Comparison of ENCODE assay signal across 8 cellular contexts in genomic region chr19:43765109-43765876, GRCh38. TPM values are rescaled to one million over a fixed set of nuclear protein-coding genes. Genes with fewer than 3 reads are reported as not detected.
DNase-seq lines count a peak whose midpoint lies in the region; ATAC-seq and TF ChIP-seq lines count a peak whose summit lies in the region.

No MANE protein-coding gene starts in this region.

- no peaks in the 10 kb centered on the region for H4K20me1 ChIP-seq in HCT116 (ENCODE audit: insufficient read depth)

- H3K79me2 ChIP-seq in HCT116 (ENCODE audit: insufficient read depth, low read length), result no peaks in the 10 kb centered on the region; the same call in 1 of the 2 replicates

- H3K36me3 ChIP-seq in HCT116 (ENCODE audit: control insufficient read depth in 1 of 2, insufficient read depth in 2 of 2, low read length in 2 of 2), result peaks cover 16 to 35% of the 10 kb centered on the region in 2 experiments
- H3K36me3 ChIP-seq in skeletal muscle tissue (ENCODE audit: control insufficient read depth in 3 of 3, insufficient read depth in 3 of 3, low read length in 3 of 3), result no peaks in the 10 kb centered on the region

- H3K4me1 ChIP-seq in HCT116 (ENCODE audit: control insufficient read depth in 1 of 2, insufficient read depth in 2 of 2, low read length in 2 of 2) (peaks cover 67 to 84% of the 10 kb centered on the region in 2 experiments), skeletal muscle tissue (ENCODE audit: control insufficient read depth in 3 of 3, insufficient read depth in 3 of 3, low read length in 3 of 3) (peaks cover 0 to 18% (median 2%) of the 10 kb centered on the region in 3 donors)

- CTCF ChIA-PET in GM10248 (lab: Yijun Ruan, JAX) (interaction anchor here (0.8 to 20.8 kb wide), 10 partner anchors 10 to 230 kb away, joined by 3 to 234 read pairs (median 6); partner anchors contain the start of genes KCNN4, PLAUR and SMG9), HCT116 (lab: Charles Lee) (interaction anchor here (1.0 to 4.5 kb wide), 8 partner anchors 9 to 97 kb away, joined by 3 to 46 read pairs (median 12); partner anchors contain the start of genes PLAUR and SMG9)

- no peak for TF ChIP-seq POLR2A in HCT116 (IDR thresholded peaks at IDR 0.05; ENCODE audit: borderline replicate concordance, extremely low read depth, insufficient read depth, insufficient read length)

- TF ChIP-seq CTCF in GM10248 (IDR thresholded peaks at IDR 0.05; ENCODE audit: control extremely low read depth, extremely low read depth, low read depth, missing control alignments) (no peak), HCT116 (IDR thresholded peaks at IDR 0.05 in 2 of 3, conservative IDR thresholded peaks at IDR 0.05 in 1 of 3; ENCODE audit: borderline replicate concordance in 1 of 3, insufficient read depth in 1 of 3, low read depth in 2 of 3, low read length in 2 of 3) (no peak), fibroblast of mammary gland (conservative IDR thresholded peaks at IDR 0.05; ENCODE audit: control insufficient read depth, insufficient read depth, low read depth, low read length) (no peak)

- peak; percentile 80 for ATAC-seq in HCT116

- no peaks in the 10 kb centered on the region for H3K27me3 ChIP-seq in HCT116 (ENCODE audit: insufficient read depth, low read length)
- H3K27me3 ChIP-seq in skeletal muscle tissue (ENCODE audit: control insufficient read depth in 3 of 3, insufficient read depth in 3 of 3, low read length in 3 of 3), result peaks cover 0 to 2% (median 0%) of the 10 kb centered on the region in 3 donors

- intact Hi-C loops in HCT116 (cut with micrococcal nuclease), result loop anchor here (1.0 kb wide), 1 partner anchor 9 kb away; no protein-coding TSS in a partner anchor

- H3K4me3 ChIP-seq in HCT116 (replicated peaks in 1 of 2; ENCODE audit: low read depth in 1 of 2, low read length in 2 of 2) (peak overlapping the region in 1 of 2 experiments; percentile 12; a peak in 2 of 4 replicates), fibroblast of mammary gland (ENCODE audit: control insufficient read depth, low read depth, low read length) (no peak overlapping the region), skeletal muscle tissue (ENCODE audit: low read length in 3 of 3) (no peak overlapping the region)

- peak; percentile 72 for DNase-seq in GM10248 (ENCODE audit: extremely low spot score)
- peak; percentile 93 for DNase-seq in HCT116 (ENCODE audit: low read depth, low spot score)
- DNase-seq in NAMALWA (ENCODE audit: low spot score), result peak; percentile 42
- peak; percentile 61 for DNase-seq in activated CD8-positive, alpha-beta memory T cell treated with anti-CD3 and anti-CD28 coated beads, Interleukin-2, amount 50 U/mL, for 4 hours
- DNase-seq in fibroblast of mammary gland (ENCODE audit: low read depth), result peak; percentile 97
- no peak for DNase-seq in occipital lobe (lab: John Stamatoyannopoulos, UW)
- DNase-seq in DMS 273 (lab: John Stamatoyannopoulos, UW; ENCODE audit: unreplicated experiment), result no peak

- peak overlapping the region; percentile 80 for H3K9ac ChIP-seq in HCT116 (ENCODE audit: low read length)
- peak overlapping the region in 1 of 3 donors; percentile 50 for H3K9ac ChIP-seq in skeletal muscle tissue (ENCODE audit: low read depth in 1 of 3, low read length in 3 of 3)

- TF ChIP-seq RAD21 in HCT116 (IDR thresholded peaks at IDR 0.05; ENCODE audit: low read depth), result peak; percentile 42

- no peaks in the 10 kb centered on the region for H3K9me3 ChIP-seq in HCT116 (ENCODE audit: control insufficient read depth in 1 of 2, insufficient read depth in 1 of 2, low read depth in 1 of 2, low read length in 2 of 2)
- H3K9me3 ChIP-seq in skeletal muscle tissue (ENCODE audit: control insufficient read depth in 3 of 3, low read length in 3 of 3), result no peaks in the 10 kb centered on the region

- H3K27ac ChIP-seq in HCT116 (ENCODE audit: low read depth, low read length) (peak overlapping the region; percentile 98), skeletal muscle tissue (ENCODE audit: low read depth, low read length) (peak overlapping the region; percentile 52)

- H3K9me2 ChIP-seq in HCT116 (ENCODE audit: insufficient read depth), result no peaks in the 10 kb centered on the region

- H3K4me2 ChIP-seq in HCT116 (ENCODE audit: low read length), result peak overlapping the region; percentile 74

- RAD21 ChIA-PET in HCT116 (lab: Charles Lee; ENCODE audit: low non-redundant PET in 1 of 2, low total read pairs in 2 of 2, uncharacterized antibody in 2 of 2, unreplicated experiment in 2 of 2), result interaction anchor here (0.5 to 2.1 kb wide), 7 partner anchors 11 to 20 kb away, joined by 3 to 7 read pairs (median 4); partner anchors contain the start of gene SMG9 (in 1 of the 2)

- BruUV-seq in HCT116 (replicated peaks; lab: Mats Ljungman, UMichigan), result TSS peak; percentile 90

- POLR2A ChIA-PET in GM10248 (lab: Yijun Ruan, JAX) (interaction anchor here (0.6 to 5.1 kb wide), 3 partner anchors 12 to 169 kb away, joined by 3 to 38 read pairs (median 3); partner anchors contain the start of genes IRGQ and SMG9), HCT116 (lab: Charles Lee) (interaction anchor here (0.8 to 5.4 kb wide), 8 partner anchors 10 to 880 kb away, joined by 3 to 60 read pairs (median 4); partner anchors contain the start of genes ETHE1 and SMG9)

- H2AFZ ChIP-seq in HCT116 (ENCODE audit: low read depth, low read length, poor library complexity, severe bottlenecking), result no peak overlapping the region

TF ChIP-seq in HCT116, 20 proteins besides CTCF, POLR2A, EP300 and RAD21 (continues in another document):
- TF ChIP-seq ELF1 (IDR thresholded peaks at IDR 0.05; ENCODE audit: borderline replicate concordance, low read depth) (no peak; the same call in 1 of the 2 replicates), ZFX (IDR thresholded peaks at IDR 0.05) (0 out of 2 replicates have a peak, but pooled peaks have one; percentile 4), SP1 (IDR thresholded peaks at IDR 0.05; ENCODE audit: low read depth) (peak; percentile 97), EGR1 (IDR thresholded peaks at IDR 0.05; ENCODE audit: low read depth) (peak; percentile 76), ZBTB33 (IDR thresholded peaks at IDR 0.05; ENCODE audit: extremely low read depth, insufficient replicate concordance, low read length) (peak; percentile 60), FOSL1 (IDR thresholded peaks at IDR 0.05; ENCODE audit: low read depth) (peak; percentile 93), ZNF274 (IDR thresholded peaks at IDR 0.05; ENCODE audit: low read depth, low read length) (no peak), CBX3 (IDR thresholded peaks at IDR 0.05; ENCODE audit: low read depth) (peak; percentile 96), CEBPB (IDR thresholded peaks at IDR 0.05; ENCODE audit: low read depth) (no peak), JUND (IDR thresholded peaks at IDR 0.05) (peak; percentile 97), POLR2AphosphoS5 (IDR thresholded peaks at IDR 0.05; ENCODE audit: low read depth, low read length) (peak; percentile 83), MAX (IDR thresholded peaks at IDR 0.05) (peak; percentile 82), YY1 (IDR thresholded peaks at IDR 0.05; ENCODE audit: extremely low read depth, insufficient replicate concordance, low read depth, low read length) (peak; percentile 66), ATF3 (IDR thresholded peaks at IDR 0.05) (no peak), SRF (IDR thresholded peaks at IDR 0.05; ENCODE audit: low read depth) (no peak; the same call in 1 of the 2 replicates), SIN3A (IDR thresholded peaks at IDR 0.05; ENCODE audit: low read depth) (peak; percentile 57; the same call in 1 of the 2 replicates), TCF7L2 (IDR thresholded peaks at IDR 0.05; ENCODE audit: borderline replicate concordance, extremely low read depth, insufficient read depth, insufficient read length) (peak; percentile 78), EZH2phosphoT487 (IDR thresholded peaks at IDR 0.05; ENCODE audit: borderline replicate concordance) (no peak)

RNA-seq across cellular contexts. Expression of gene SMG9, which starts 10.5 kb away (rescaled TPM):
- total RNA-seq in HCT116 (2021; ENCODE audit: unreplicated experiment) (80.2 TPM), skeletal muscle tissue (6.3 TPM), occipital lobe (6.4 TPM)
- 59.4 and 61.6 TPM in 2 replicates for polyA plus RNA-seq in HCT116 (2012)

RNA-seq across cellular contexts. Expression of gene KCNN4, which starts 15.5 kb away (rescaled TPM):
- total RNA-seq in HCT116 (2021; ENCODE audit: unreplicated experiment) (72.9 TPM), skeletal muscle tissue (1.0 TPM), occipital lobe (0.16 TPM)
- polyA plus RNA-seq in HCT116 (2012), result 91.1 and 104 TPM in 2 replicates

RNA-seq across cellular contexts. Expression of gene LYPD5, which starts 37.0 kb away (rescaled TPM):
- total RNA-seq in HCT116 (2021; ENCODE audit: unreplicated experiment) (7.6 TPM), skeletal muscle tissue (not detected), occipital lobe (1.6 TPM)
- polyA plus RNA-seq in HCT116 (2012), result 9.0 and 10.2 TPM in 2 replicates

RNA-seq across cellular contexts. Expression of gene IRGC, which starts 49.4 kb away (rescaled TPM):
- total RNA-seq in HCT116 (2021; ENCODE audit: unreplicated experiment) (not detected), skeletal muscle tissue (not detected), occipital lobe (not detected)
- polyA plus RNA-seq in HCT116 (2012), result 0.04 TPM in 1 of 2 replicates, not detected in the other

Comparison
In these comparisons a context has a peak if more than half of its experiments do, and no peak if none do; other contexts are left out.
1. DNase-seq: peak in GM10248 (single experiment), HCT116 (single experiment), NAMALWA (single experiment), activated CD8-positive, alpha-beta memory T cell treated with anti-CD3 and anti-CD28 coated beads, Interleukin-2, amount 50 U/mL, for 4 hours (single experiment) and fibroblast of mammary gland (single experiment); none in occipital lobe (single experiment) and DMS 273 (single experiment).
2. RNA of gene SMG9, which starts 10.5 kb away (total RNA-seq): 80.2 TPM in HCT116 (single experiment); 6.4 TPM in occipital lobe (single experiment) and 6.3 TPM in skeletal muscle tissue (single experiment); every median in the first group is over 10 times any median in the second.
3. RNA of gene KCNN4, which starts 15.5 kb away (total RNA-seq): 72.9 TPM in HCT116 (single experiment); 1.0 TPM in skeletal muscle tissue (single experiment) and 0.16 TPM in occipital lobe (single experiment); every median in the first group is over 10 times any median in the second.